Comparison of ENCODE assay signal across 8 cellular contexts in the genomic region with DNA sequence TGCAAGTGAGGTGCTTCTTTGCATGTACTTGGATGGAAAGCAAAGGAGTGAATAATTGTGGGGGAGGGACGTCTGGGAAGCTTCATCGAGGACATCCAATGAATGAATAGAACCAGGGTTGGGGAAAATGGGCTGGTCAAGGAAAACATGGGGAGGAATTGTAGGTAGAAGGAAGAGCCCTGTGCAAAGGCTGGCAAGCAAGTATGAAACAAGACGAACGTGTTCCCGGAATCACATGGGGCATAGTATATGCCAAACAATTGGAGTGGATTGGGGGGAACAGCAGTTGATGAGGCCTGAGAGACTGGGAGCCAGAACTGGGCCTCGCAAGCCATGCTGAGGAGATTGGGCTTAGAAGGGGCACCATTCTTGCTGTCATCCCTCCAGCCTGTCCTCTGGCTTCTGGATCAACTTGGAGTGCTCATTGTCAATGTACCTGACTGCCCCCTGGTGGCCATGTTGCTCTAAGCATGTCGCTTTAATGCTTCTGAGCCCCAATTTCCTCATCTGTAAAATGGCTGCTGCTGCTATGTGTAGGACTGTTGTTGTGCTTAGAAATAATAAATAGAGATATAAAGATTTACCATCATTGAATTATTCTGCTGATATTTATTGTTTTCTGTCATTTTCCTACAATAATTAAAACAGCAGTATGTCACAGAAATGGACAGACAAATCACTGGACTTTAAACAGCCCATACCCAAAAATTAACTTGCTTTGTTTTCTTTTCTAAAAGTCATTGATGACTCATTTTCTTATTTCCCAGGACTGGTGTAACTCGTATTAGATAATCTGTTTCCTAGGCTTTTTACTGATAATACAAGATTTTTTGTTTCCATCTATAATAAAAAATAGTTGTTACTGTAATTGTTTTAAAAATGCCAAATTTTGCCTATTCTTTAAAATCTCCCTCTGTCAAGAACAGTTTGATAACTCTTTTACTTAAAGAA.
DNase-seq lines count a peak whose midpoint lies in the region; ATAC-seq lines count a peak whose summit lies in the region.

No MANE protein-coding gene starts in this region.

- intact Hi-C loops in head of caudate nucleus (cut with DNase I) = no loop called here

- H3K4me3 ChIP-seq in SJSA1 = no peak overlapping the region

- H3K4me1 ChIP-seq in SJSA1 (replicated peaks) = peaks cover 10% of the 10 kb centered on the region

- DNase-seq in NCI-H2196 (lab: John Stamatoyannopoulos, UW; ENCODE audit: unreplicated experiment) (peak; percentile 55), NCI-H2196 treated with DMSO at 0.1 percent for 48 hours (lab: John Stamatoyannopoulos, UW; ENCODE audit: unreplicated experiment) (no peak), LHCN-M2 (ENCODE audit: low read depth) (peak; percentile 70), SJSA1 (ENCODE audit: low read depth in 1 of 2, low spot score in 2 of 2) (peak; percentile 67 to 75), head of caudate nucleus (peak in 41 of 42 donors; percentile 6 to 81 (median 38)), retina (peak; percentile 28)
- peak; percentile 50 for DNase-seq in activated effector memory CD4-positive, alpha-beta T cell treated with Interleukin-2 at 50 U/mL for 16 hours

- no peaks in the 10 kb centered on the region for H3K9me3 ChIP-seq in SJSA1 (replicated peaks)

- ATAC-seq in HG03095 (IDR thresholded peaks at IDR 0.05; ENCODE audit: unreplicated experiment) = no peak

- H3K27me3 ChIP-seq in SJSA1 (replicated peaks) = no peaks in the 10 kb centered on the region

- no peaks in the 10 kb centered on the region for H3K36me3 ChIP-seq in SJSA1

- H3K27ac ChIP-seq in SJSA1 = peak overlapping the region; percentile 89
